Comparison of ENCODE assay signal across 13 cellular contexts in genomic region chr20:41064377-41064776, GRCh38. TPM values are rescaled to one million over a fixed set of nuclear protein-coding genes. Genes with fewer than 3 reads are reported as not detected.
DNase-seq lines count a peak whose midpoint lies in the region; ATAC-seq, FAIRE-seq and TF ChIP-seq lines count a peak whose summit lies in the region.
"Had no signal": no experiment of that assay in that cellular context is flagged by ENCODE, and none has a peak within 500 bp of the region (broad histone marks: within the 10 kb centered on the region; RNA-seq: fewer than 3 reads in every experiment).

No MANE protein-coding gene starts in this region.

- DNase-seq in GM12878 (ENCODE audit: low read depth, low spot score) (peak; percentile 68), NCI-H82 treated with DMSO at 0.1 percent for 48 hours (lab: John Stamatoyannopoulos, UW; ENCODE audit: unreplicated experiment) (no peak), nephron progenitor cell (no peak)
- DNase-seq: activated CD4-positive, alpha-beta memory T cell treated with anti-CD3 and anti-CD28 coated beads, Interleukin-2, amount 10 ng/mL, durations not matched to agents 7 days and 5 days; activated naive CD8-positive, alpha-beta T cell treated with anti-CD3 and anti-CD28 coated beads for 36 hours; psoas muscle; stimulated activated CD4-positive, alpha-beta T cell treated with anti-CD3 and anti-CD28 coated beads, Interleukin-4, amount 100 ng/mL, for 24 hours had no signal

- peaks cover 20% of the 10 kb centered on the region for H3K4me1 ChIP-seq in GM12878 (ENCODE audit: control insufficient read depth, insufficient read depth, low read length)
- H3K4me1 ChIP-seq: psoas muscle had no signal

- peak; percentile 38 for FAIRE-seq in GM12878 (lab: Jason Lieb, UNC)

- peak; percentile 77 for TF ChIP-seq RAD21 in GM12878 (IDR thresholded peaks at IDR 0.05; ENCODE audit: insufficient read depth, low read depth, low read length)

- H3K27me3 Mint-ChIP-seq in nephron progenitor cell (ENCODE audit: low read depth, poor library complexity) = no peaks in the 10 kb centered on the region
- H3K27me3 Mint-ChIP-seq: activated CD4-positive, alpha-beta memory T cell treated with anti-CD3 and anti-CD28 coated beads, Interleukin-2, amount 10 ng/mL, durations not matched to agents 7 days and 5 days; activated naive CD8-positive, alpha-beta T cell treated with anti-CD3 and anti-CD28 coated beads for 36 hours had no signal

- SMC1A ChIA-PET in GM12878 (lab: Charles Lee; ENCODE audit: uncharacterized antibody, unreplicated experiment) = interaction anchor here (0.7 to 10.9 kb wide), 20 partner anchors 13 to 95 kb away, joined by 3 to 231 read pairs (median 5); no protein-coding TSS in a partner anchor

- H3K4me3 Mint-ChIP-seq in nephron progenitor cell = no peak overlapping the region
- H3K4me3 Mint-ChIP-seq: activated CD4-positive, alpha-beta memory T cell treated with anti-CD3 and anti-CD28 coated beads, Interleukin-2, amount 10 ng/mL, durations not matched to agents 7 days and 5 days; activated naive CD8-positive, alpha-beta T cell treated with anti-CD3 and anti-CD28 coated beads for 36 hours; T-helper 1 cell treated with Interleukin-12 subunit alpha and Interleukin-12 subunit beta and Interleukin-4 antibody, amounts not matched to agents 30 μg/mL and 1 μg/mL, for 36 hours had no signal

- H4K20me1 ChIP-seq in GM12878 (ENCODE audit: control insufficient read depth, insufficient read depth) = no peaks in the 10 kb centered on the region

- TF ChIP-seq CTCF in GM12878 (IDR thresholded peaks at IDR 0.05 in 2 of 3, conservative IDR thresholded peaks at IDR 0.05 in 1 of 3; ENCODE audit: control insufficient read depth in 2 of 3, extremely low read depth in 1 of 3, insufficient read depth in 1 of 3, low read depth in 3 of 3, low read length in 3 of 3) = peak; percentile 8 to 59 (median 36); a peak in 3 of 6 replicates
- TF ChIP-seq CTCF in nephron progenitor cell (IDR thresholded peaks at IDR 0.05) = no peak

- H3K4me3 ChIP-seq in GM12878 = no peak overlapping the region
- H3K4me3 ChIP-seq: psoas muscle had no signal

- H3K9me3 ChIP-seq in GM12878 (replicated peaks; ENCODE audit: control insufficient read depth, insufficient read depth, low read length) = no peaks in the 10 kb centered on the region
- H3K9me3 ChIP-seq: psoas muscle had no signal

- peaks cover 13 to 25% of the 10 kb centered on the region in 2 experiments for H3K36me3 ChIP-seq in GM12878 (ENCODE audit: control insufficient read depth in 2 of 2, insufficient read depth in 2 of 2, low read length in 1 of 2)

- no peak; a peak in 1 of 4 replicates for TF ChIP-seq EP300 in GM12878 (IDR thresholded peaks at IDR 0.05; ENCODE audit: borderline replicate concordance in 1 of 2, control insufficient read depth in 1 of 2, low read depth in 2 of 2, low read length in 2 of 2)

- H2AFZ ChIP-seq in GM12878 (ENCODE audit: control insufficient read depth, low read depth, low read length) = no peak overlapping the region

- peaks cover 68% of the 10 kb centered on the region for H3K79me2 ChIP-seq in GM12878 (ENCODE audit: control insufficient read depth, insufficient read depth, low read length)

- ATAC-seq in GM18858 (IDR thresholded peaks at IDR 0.05; ENCODE audit: unreplicated experiment) = peak; percentile 67
- ATAC-seq in GM21390 (IDR thresholded peaks at IDR 0.05; ENCODE audit: unreplicated experiment) = peak; percentile 80
- peak; percentile 75 for ATAC-seq in HG03095 (IDR thresholded peaks at IDR 0.05; ENCODE audit: unreplicated experiment)
- ATAC-seq in GM12878 = peak; percentile 93
- no peak for ATAC-seq in GM19023 (IDR thresholded peaks at IDR 0.05; ENCODE audit: unreplicated experiment)
- ATAC-seq: psoas muscle had no signal

- RAD21 ChIA-PET in GM12878 (lab: Charles Lee; ENCODE audit: unreplicated experiment) = interaction anchor here (1.0 to 6.6 kb wide), 16 partner anchors 10 to 169 kb away, joined by 3 to 180 read pairs (median 4); no protein-coding TSS in a partner anchor

- CTCF ChIA-PET in GM12878 (lab: Yijun Ruan, JAX) = interaction anchor here (0.7 to 10.9 kb wide), 18 partner anchors 8 to 101 kb away, joined by 3 to 281 read pairs (median 5); no protein-coding TSS in a partner anchor

- peak overlapping the region; percentile 62 for H3K4me2 ChIP-seq in GM12878 (ENCODE audit: control insufficient read depth, insufficient read depth)
- H3K4me2 ChIP-seq: KMS-11 had no signal

- 38% methylated on average over 1 of the region's 1 CpG for WGBS in GM12878 (ENCODE audit: insufficient coverage, insufficient replicate concordance, low lambda C conversion rate, missing lambda C conversion rate)

- no peak overlapping the region for H3K27ac Mint-ChIP-seq in nephron progenitor cell
- H3K27ac Mint-ChIP-seq: activated CD4-positive, alpha-beta memory T cell treated with anti-CD3 and anti-CD28 coated beads, Interleukin-2, amount 10 ng/mL, durations not matched to agents 7 days and 5 days; activated naive CD8-positive, alpha-beta T cell treated with anti-CD3 and anti-CD28 coated beads for 36 hours; T-helper 1 cell treated with Interleukin-12 subunit alpha and Interleukin-12 subunit beta and Interleukin-4 antibody, amounts not matched to agents 30 μg/mL and 1 μg/mL, for 36 hours had no signal

- POLR2A ChIA-PET in GM12878 (lab: Charles Lee) = interaction anchor here (1.0 to 4.4 kb wide), 8 partner anchors 10 to 95 kb away, joined by 3 to 33 read pairs (median 4); no protein-coding TSS in a partner anchor

- H3K9me3 Mint-ChIP-seq in nephron progenitor cell = peaks cover 16% of the 10 kb centered on the region
- H3K9me3 Mint-ChIP-seq: activated CD4-positive, alpha-beta memory T cell treated with anti-CD3 and anti-CD28 coated beads, Interleukin-2, amount 10 ng/mL, durations not matched to agents 7 days and 5 days; activated naive CD8-positive, alpha-beta T cell treated with anti-CD3 and anti-CD28 coated beads for 36 hours; T-helper 1 cell treated with Interleukin-12 subunit alpha and Interleukin-12 subunit beta and Interleukin-4 antibody, amounts not matched to agents 30 μg/mL and 1 μg/mL, for 36 hours had no signal

- BruUV-seq in GM12878 (replicated peaks; lab: Mats Ljungman, UMichigan) = no TSS peak

- H3K27ac ChIP-seq in GM12878 (ENCODE audit: control insufficient read depth, insufficient read depth) = peak overlapping the region; percentile 62
- H3K27ac ChIP-seq: KMS-11, psoas muscle had no signal

- peaks cover 96% of the 10 kb centered on the region for H3K36me3 Mint-ChIP-seq in nephron progenitor cell (ENCODE audit: low read depth)

- H3K9ac ChIP-seq in GM12878 (ENCODE audit: control insufficient read depth, insufficient read depth, low read length) = 0 out of 2 replicates have a peak overlapping the region, but pooled peaks have one; percentile 7
- H3K9ac ChIP-seq: KMS-11 had no signal

- H3K4me1 Mint-ChIP-seq in nephron progenitor cell = peaks cover 18% of the 10 kb centered on the region

- intact Hi-C loops in GM12878 (cut with micrococcal nuclease; ENCODE audit: unreplicated experiment) = loop anchor here (1.0 kb wide), 2 partner anchors 73 to 78 kb away; no protein-coding TSS in a partner anchor

- in situ Hi-C loops in GM12878 (cut with MboI) = no loop called here

- H3K27me3 ChIP-seq in GM12878 (replicated peaks in 1 of 2; ENCODE audit: control insufficient read depth in 2 of 2, insufficient read depth in 2 of 2, low read length in 1 of 2) = no peaks in the 10 kb centered on the region

- TF ChIP-seq POLR2A in GM12878 (IDR thresholded peaks at IDR 0.05; ENCODE audit: low read depth, low read length) = no peak

TF ChIP-seq in GM12878, 131 proteins besides CTCF, POLR2A, EP300 and RAD21 (continues in another document):
- TF ChIP-seq MYC (IDR thresholded peaks at IDR 0.05; ENCODE audit: insufficient read depth, insufficient read length, insufficient replicate concordance, low read length, severe bottlenecking) (no peak), SKIL (IDR thresholded peaks at IDR 0.05; ENCODE audit: low read depth, poor library complexity, severe bottlenecking) (peak; percentile 39), MXI1 (IDR thresholded peaks at IDR 0.05; ENCODE audit: low read depth, low read length) (peak; percentile 86), MTA2 (IDR thresholded peaks at IDR 0.05; ENCODE audit: low read depth) (peak; percentile 13; the same call in 1 of the 2 replicates), MEF2A (IDR thresholded peaks at IDR 0.05; ENCODE audit: insufficient read depth, low read depth, low read length) (no peak), SRF (IDR thresholded peaks at IDR 0.05; ENCODE audit: low read depth in 2 of 2, low read length in 2 of 2) (peak; percentile 54 to 82; a peak in 2 of 4 replicates)

RNA-seq across cellular contexts. Expression of gene TOP1, which starts 35.8 kb away (rescaled TPM):
- 14.9 and 16.0 TPM in 2 replicates for total RNA-seq in GM12878 (2013; cell fraction: nucleolus; rRNA removed)
- 21.5 and 24.0 TPM in 2 replicates for total RNA-seq in GM12878 (2014; rRNA removed)
- 47.1 and 51.6 TPM in 2 replicates for total RNA-seq in GM12878 (2014; rRNA removed; fragmentation: Illumina TruSeq; extraction: Trizol)
- 91.7 and 97.4 TPM in 2 replicates for total RNA-seq in GM12878 (2021)
- polyA plus RNA-seq in GM12878 (2011; ENCODE audit: low read depth) = 41.2 TPM
- polyA plus RNA-seq in GM12878 (2011; rRNA removed) = 25.1 and 33.8 TPM in 2 replicates
- 13.6 and 19.6 TPM in 2 replicates for polyA plus RNA-seq in GM12878 (2011; cell fraction: cytosol; rRNA removed)
- polyA plus RNA-seq in GM12878 (2011; cell fraction: nucleus; rRNA removed) = 20.3 and 33.7 TPM in 2 replicates
- polyA plus RNA-seq in GM12878 (2012) = 53.5 and 59.9 TPM in 2 replicates
- 128 and 159 TPM in 2 replicates for polyA plus RNA-seq in GM12878 (2014; fragmentation: Illumina TruSeq; extraction: Trizol)
- polyA plus RNA-seq in GM12878 (2014; fragmentation: Nextera tagmentation; extraction: Ambion mirVana) = 10 to 100 TPM; 36.1 to 47.6 TPM
- polyA plus RNA-seq in GM12878 (2014; rRNA removed) = 34.5 and 35.4 TPM in 2 replicates
- polyA plus RNA-seq in GM12878 (2016; fragmentation: Nextera tagmentation; extraction: Ambion mirVana) = 10 to 100 TPM; 57.0 to 59.9 TPM
- polyA minus RNA-seq in GM12878 (2011; rRNA and poly(A)+ RNA removed) = 13.7 and 17.7 TPM in 2 replicates
- 24.7 and 26.9 TPM in 2 replicates for polyA minus RNA-seq in GM12878 (2011; cell fraction: cytosol; rRNA and poly(A)+ RNA removed)
- 8.0 and 13.6 TPM in 2 replicates for polyA minus RNA-seq in GM12878 (2011; cell fraction: nucleus; rRNA and poly(A)+ RNA removed)
